Comparison of ENCODE assay signal across 1 cellular context in genomic region chr11:122048401-122048800, GRCh38.
TF ChIP-seq lines count a peak whose summit lies in the region.

No MANE protein-coding gene starts in this region.

TF ChIP-seq in IMR-90, 13 proteins besides CTCF, POLR2A, EP300 and RAD21 (continued from another document):
- TF ChIP-seq RFX5 (IDR thresholded peaks at IDR 0.05; ENCODE audit: low read depth, low read length), result no peak
- TF ChIP-seq, protein P1, sequence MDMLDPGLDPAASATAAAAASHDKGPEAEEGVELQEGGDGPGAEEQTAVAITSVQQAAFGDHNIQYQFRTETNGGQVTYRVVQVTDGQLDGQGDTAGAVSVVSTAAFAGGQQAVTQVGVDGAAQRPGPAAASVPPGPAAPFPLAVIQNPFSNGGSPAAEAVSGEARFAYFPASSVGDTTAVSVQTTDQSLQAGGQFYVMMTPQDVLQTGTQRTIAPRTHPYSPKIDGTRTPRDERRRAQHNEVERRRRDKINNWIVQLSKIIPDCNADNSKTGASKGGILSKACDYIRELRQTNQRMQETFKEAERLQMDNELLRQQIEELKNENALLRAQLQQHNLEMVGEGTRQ (IDR thresholded peaks at IDR 0.05; ENCODE audit: low read depth, low read length), result no peak
- TF ChIP-seq CEBPB (IDR thresholded peaks at IDR 0.05; ENCODE audit: low read depth, low read length), result no peak
- TF ChIP-seq MAFK (IDR thresholded peaks at IDR 0.05; ENCODE audit: low read depth, low read length), result no peak
- TF ChIP-seq ELK1 (IDR thresholded peaks at IDR 0.05; ENCODE audit: borderline replicate concordance, low read depth, low read length), result no peak
- TF ChIP-seq SMC3 (IDR thresholded peaks at IDR 0.05; ENCODE audit: low read depth, low read length), result no peak
TF ChIP-seq in IMR-90: peak in this region for 0.
